Comparison of ENCODE assay signal across 11 cellular contexts in the genomic region with DNA sequence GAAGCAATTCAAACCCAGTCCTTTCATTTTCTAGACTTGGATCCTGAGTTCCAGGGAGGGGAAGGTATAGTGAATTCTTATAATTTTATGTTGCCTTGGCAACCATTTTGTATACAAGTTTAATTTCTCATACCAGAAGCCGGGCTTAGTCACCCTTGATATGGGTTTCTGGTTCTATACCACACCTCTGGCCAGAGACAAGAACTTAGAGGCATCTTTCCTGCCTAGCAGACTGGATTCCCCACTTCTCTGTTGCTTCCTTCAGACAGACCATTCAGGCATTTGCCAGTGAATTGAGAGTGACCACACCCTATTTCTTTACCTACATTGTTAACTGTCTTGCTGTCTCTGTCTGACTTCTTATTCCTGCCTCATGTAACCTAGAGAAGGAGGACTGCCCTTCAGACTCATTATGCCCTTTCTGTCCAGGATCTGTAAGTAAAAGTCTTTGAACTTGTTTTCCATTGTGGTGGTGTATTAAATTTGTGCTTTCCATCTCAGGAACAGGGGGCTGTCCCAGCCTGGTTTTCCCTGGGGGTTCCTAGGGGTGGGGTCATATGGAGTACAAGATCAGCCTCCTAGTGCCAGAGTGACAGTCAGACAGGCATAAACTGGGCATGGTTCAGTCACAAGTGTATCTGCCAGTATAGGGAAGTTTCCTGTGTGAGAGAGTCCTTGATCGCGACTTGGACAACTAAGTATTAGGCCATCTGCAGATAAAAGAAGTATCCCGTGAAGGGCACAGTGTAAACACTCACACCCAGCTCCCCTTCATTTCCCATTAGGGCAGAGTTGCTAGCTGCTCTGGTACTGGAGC. TPM values are rescaled to one million over a fixed set of nuclear protein-coding genes. Genes with fewer than 3 reads are reported as not detected.
A peak's percentile ranks its signal among the peaks of the same experiment; 100 is the strongest.
DNase-seq lines count a peak whose midpoint lies in the region; ATAC-seq lines count a peak whose summit lies in the region.
"Had no signal": no experiment of that assay in that cellular context is flagged by ENCODE, and none has a peak within 500 bp of the region (broad histone marks: within the 10 kb centered on the region; RNA-seq: fewer than 3 reads in every experiment).

No MANE protein-coding gene starts in this region.

- H3K4me1 ChIP-seq in aorta (ENCODE audit: control insufficient read depth in 1 of 2, insufficient read depth in 2 of 2, low read length in 2 of 2) = no peaks in the 10 kb centered on the region

- no peak overlapping the region for H3K4me3 ChIP-seq in aorta (ENCODE audit: low read length in 2 of 2)

- H3K27ac ChIP-seq in aorta (ENCODE audit: low read depth in 1 of 2, low read length in 2 of 2) = no peak overlapping the region

- H3K36me3 Mint-ChIP-seq in activated T-cell treated with anti-CD3 and anti-CD28 coated beads, Interleukin-2, amount 50 U/mL, for 24 hours (ENCODE audit: low read depth) = peaks cover 79% of the 10 kb centered on the region
- peaks cover 74% of the 10 kb centered on the region for H3K36me3 Mint-ChIP-seq in T-helper 2 cell treated with Interferon-gamma antibody and Interleukin-4, amounts not matched to agents 5 μg/mL and 100 μg/mL, for 36 hours (ENCODE audit: low read depth)
- peaks cover 46% of the 10 kb centered on the region for H3K36me3 Mint-ChIP-seq in dendritic cell treated with granulocyte-macrophage colony-stimulating factor and Interleukin-4, amounts not matched to agents 40 ng/mL and 50 ng/mL, for 4 days (ENCODE audit: low read depth)
- H3K36me3 Mint-ChIP-seq in stimulated activated effector memory CD8-positive, alpha-beta T cell treated with anti-CD3 and anti-CD28 coated beads, Interleukin-12 subunit alpha, Interleukin-12 subunit beta, amount 100 ng/mL, for 72 hours = peaks cover 17% of the 10 kb centered on the region

- peaks cover 19% of the 10 kb centered on the region for H3K4me1 Mint-ChIP-seq in activated T-cell treated with anti-CD3 and anti-CD28 coated beads, Interleukin-2, amount 50 U/mL, for 24 hours (ENCODE audit: low read depth)
- H3K4me1 Mint-ChIP-seq in T-helper 2 cell treated with Interferon-gamma antibody and Interleukin-4, amounts not matched to agents 5 μg/mL and 100 μg/mL, for 36 hours (ENCODE audit: low read depth) = peaks cover 62% of the 10 kb centered on the region
- peaks cover 10% of the 10 kb centered on the region for H3K4me1 Mint-ChIP-seq in dendritic cell treated with granulocyte-macrophage colony-stimulating factor and Interleukin-4, amounts not matched to agents 40 ng/mL and 50 ng/mL, for 4 days (ENCODE audit: low read depth)
- peaks cover 56% of the 10 kb centered on the region for H3K4me1 Mint-ChIP-seq in stimulated activated effector memory CD8-positive, alpha-beta T cell treated with anti-CD3 and anti-CD28 coated beads, Interleukin-12 subunit alpha, Interleukin-12 subunit beta, amount 100 ng/mL, for 72 hours

- WGBS in aorta, 2 donors = 90 to 92% methylated on average over 4 of the region's 4 CpGs

- no peaks in the 10 kb centered on the region for H3K36me3 ChIP-seq in aorta (ENCODE audit: control insufficient read depth in 1 of 2, insufficient read depth in 2 of 2, low read length in 1 of 2)

- H3K27me3 ChIP-seq in aorta (ENCODE audit: control insufficient read depth in 1 of 2, insufficient read depth in 2 of 2, low read length in 1 of 2) = no peaks in the 10 kb centered on the region

- no peak overlapping the region for H3K4me3 Mint-ChIP-seq in activated T-cell treated with anti-CD3 and anti-CD28 coated beads, Interleukin-2, amount 50 U/mL, for 24 hours
- peak overlapping the region; percentile 85 for H3K4me3 Mint-ChIP-seq in T-helper 2 cell treated with Interferon-gamma antibody and Interleukin-4, amounts not matched to agents 5 μg/mL and 100 μg/mL, for 36 hours
- no peak overlapping the region for H3K4me3 Mint-ChIP-seq in dendritic cell treated with granulocyte-macrophage colony-stimulating factor and Interleukin-4, amounts not matched to agents 40 ng/mL and 50 ng/mL, for 4 days
- peak overlapping the region; percentile 60 for H3K4me3 Mint-ChIP-seq in stimulated activated effector memory CD8-positive, alpha-beta T cell treated with anti-CD3 and anti-CD28 coated beads, Interleukin-12 subunit alpha, Interleukin-12 subunit beta, amount 100 ng/mL, for 72 hours

- no peaks in the 10 kb centered on the region for H3K9me3 Mint-ChIP-seq in activated T-cell treated with anti-CD3 and anti-CD28 coated beads, Interleukin-2, amount 50 U/mL, for 24 hours
- H3K9me3 Mint-ChIP-seq in T-helper 2 cell treated with Interferon-gamma antibody and Interleukin-4, amounts not matched to agents 5 μg/mL and 100 μg/mL, for 36 hours = no peaks in the 10 kb centered on the region
- H3K9me3 Mint-ChIP-seq in dendritic cell treated with granulocyte-macrophage colony-stimulating factor and Interleukin-4, amounts not matched to agents 40 ng/mL and 50 ng/mL, for 4 days = no peaks in the 10 kb centered on the region
- no peaks in the 10 kb centered on the region for H3K9me3 Mint-ChIP-seq in stimulated activated effector memory CD8-positive, alpha-beta T cell treated with anti-CD3 and anti-CD28 coated beads, Interleukin-12 subunit alpha, Interleukin-12 subunit beta, amount 100 ng/mL, for 72 hours

- no peaks in the 10 kb centered on the region for H3K9me3 ChIP-seq in aorta (ENCODE audit: control insufficient read depth, low read length)

- no peak for DNase-seq in activated T-cell treated with anti-CD3 and anti-CD28 coated beads, Interleukin-2, amount 50 U/mL, for 24 hours
- DNase-seq in activated T-cell treated with anti-CD3 and anti-CD28 coated beads, Interleukin-2, amount 50 U/mL, for 48 hours = no peak
- DNase-seq in T-helper 2 cell treated with Interferon-gamma antibody and Interleukin-4, amounts not matched to agents 5 μg/mL and 100 μg/mL, for 36 hours (ENCODE audit: low spot score) = no peak
- DNase-seq in stimulated activated effector memory CD8-positive, alpha-beta T cell treated with anti-CD3 and anti-CD28 coated beads, Interleukin-12 subunit alpha, Interleukin-12 subunit beta, amount 100 ng/mL, for 72 hours (ENCODE audit: low spot score in 2 of 2) = peak in 1 of 2 donors; percentile 69
- no peak for DNase-seq in aorta
- no peak for DNase-seq in NCI-H1436 treated with DMSO at 0.1 percent for 48 hours (lab: John Stamatoyannopoulos, UW)
- DNase-seq: NCI-H2171 had no signal

- intact Hi-C loops in dendritic cell treated with granulocyte-macrophage colony-stimulating factor and Interleukin-4, amounts not matched to agents 40 ng/mL and 50 ng/mL, for 4 days (cut with micrococcal nuclease) = loop anchor here (10.0 kb wide), 2 partner anchors 98 to 622 kb away; partner anchors contain the start of gene TNFSF15
- intact Hi-C loops in aorta (cut with DNase I) = loop anchor here in 1 of 2 donors (10.0 kb wide), 1 partner anchor 218 kb away; the partner anchor contains the start of gene TEX48

- peak overlapping the region; percentile 81 for H3K27ac Mint-ChIP-seq in activated T-cell treated with anti-CD3 and anti-CD28 coated beads, Interleukin-2, amount 50 U/mL, for 24 hours
- peak overlapping the region; percentile 81 for H3K27ac Mint-ChIP-seq in T-helper 2 cell treated with Interferon-gamma antibody and Interleukin-4, amounts not matched to agents 5 μg/mL and 100 μg/mL, for 36 hours
- peak overlapping the region; percentile 14 for H3K27ac Mint-ChIP-seq in dendritic cell treated with granulocyte-macrophage colony-stimulating factor and Interleukin-4, amounts not matched to agents 40 ng/mL and 50 ng/mL, for 4 days
- H3K27ac Mint-ChIP-seq in stimulated activated effector memory CD8-positive, alpha-beta T cell treated with anti-CD3 and anti-CD28 coated beads, Interleukin-12 subunit alpha, Interleukin-12 subunit beta, amount 100 ng/mL, for 72 hours = peak overlapping the region; percentile 95
- H3K27ac Mint-ChIP-seq: progenitor cell of endocrine pancreas had no signal

- peak; percentile 85 for ATAC-seq in stimulated activated effector memory CD8-positive, alpha-beta T cell treated with anti-CD3 and anti-CD28 coated beads, Interleukin-12 subunit alpha, Interleukin-12 subunit beta, amount 100 ng/mL, for 72 hours
- ATAC-seq in HG03135 (IDR thresholded peaks at IDR 0.05; ENCODE audit: unreplicated experiment) (no peak), aorta (ENCODE audit: low FRiP score) (no peak)

- no peaks in the 10 kb centered on the region for H3K27me3 Mint-ChIP-seq in activated T-cell treated with anti-CD3 and anti-CD28 coated beads, Interleukin-2, amount 50 U/mL, for 24 hours
- H3K27me3 Mint-ChIP-seq in T-helper 2 cell treated with Interferon-gamma antibody and Interleukin-4, amounts not matched to agents 5 μg/mL and 100 μg/mL, for 36 hours (ENCODE audit: low read depth) = no peaks in the 10 kb centered on the region
- H3K27me3 Mint-ChIP-seq in dendritic cell treated with granulocyte-macrophage colony-stimulating factor and Interleukin-4, amounts not matched to agents 40 ng/mL and 50 ng/mL, for 4 days = no peaks in the 10 kb centered on the region
- H3K27me3 Mint-ChIP-seq: progenitor cell of endocrine pancreas had no signal

RNA-seq across cellular contexts. Expression of gene TNFSF8, which starts 27.4 kb away (rescaled TPM):
- 1 to 10 TPM; 3.7 to 5.8 TPM for total RNA-seq in aorta
- 1 to 10 TPM in 1 of 2 donors, under 1 TPM in 1; 0.54 to 2.3 TPM for polyA plus RNA-seq in aorta
- total RNA-seq: progenitor cell of endocrine pancreas, SK-MEL-5 had no signal

Comparison
In these comparisons a context has a peak if more than half of its experiments do, and no peak if none do; other contexts are left out.
1. H3K27ac Mint-ChIP-seq: peak in every context shown above with its lines; median percentile 95 in stimulated activated effector memory CD8-positive, alpha-beta T cell treated with anti-CD3 and anti-CD28 coated beads, Interleukin-12 subunit alpha, Interleukin-12 subunit beta, amount 100 ng/mL, for 72 hours; 81 in activated T-cell treated with anti-CD3 and anti-CD28 coated beads, Interleukin-2, amount 50 U/mL, for 24 hours; 81 in T-helper 2 cell treated with Interferon-gamma antibody and Interleukin-4, amounts not matched to agents 5 μg/mL and 100 μg/mL, for 36 hours; 14 in dendritic cell treated with granulocyte-macrophage colony-stimulating factor and Interleukin-4, amounts not matched to agents 40 ng/mL and 50 ng/mL, for 4 days.
2. H3K4me3 Mint-ChIP-seq: peak in T-helper 2 cell treated with Interferon-gamma antibody and Interleukin-4, amounts not matched to agents 5 μg/mL and 100 μg/mL, for 36 hours (single experiment) and stimulated activated effector memory CD8-positive, alpha-beta T cell treated with anti-CD3 and anti-CD28 coated beads, Interleukin-12 subunit alpha, Interleukin-12 subunit beta, amount 100 ng/mL, for 72 hours (single experiment); none in activated T-cell treated with anti-CD3 and anti-CD28 coated beads, Interleukin-2, amount 50 U/mL, for 24 hours (single experiment) and dendritic cell treated with granulocyte-macrophage colony-stimulating factor and Interleukin-4, amounts not matched to agents 40 ng/mL and 50 ng/mL, for 4 days (single experiment).